Comparison of ENCODE assay signal across 1 cellular context in genomic region chr16:87132361-87133014, GRCh38.
TF ChIP-seq lines count a peak whose summit lies in the region.

No MANE protein-coding gene starts in this region.

TF ChIP-seq in WTC11, 78 proteins besides CTCF, POLR2A, EP300 and RAD21 (continued from another document):
- TF ChIP-seq ZNF532 (CRISPR knock-in tag; IDR thresholded peaks at IDR 0.05; ENCODE audit: borderline replicate concordance) (no peak), NFE2L1 (CRISPR knock-in tag; IDR thresholded peaks at IDR 0.05) (no peak), SMAD4 (CRISPR knock-in tag; IDR thresholded peaks at IDR 0.05) (no peak), OVOL2 (CRISPR knock-in tag; IDR thresholded peaks at IDR 0.05; ENCODE audit: borderline replicate concordance) (no peak), SMAD3 (CRISPR knock-in tag; IDR thresholded peaks at IDR 0.05; ENCODE audit: borderline replicate concordance) (no peak), SOX15 (CRISPR knock-in tag; IDR thresholded peaks at IDR 0.05) (no peak), ZNF512 (CRISPR knock-in tag; IDR thresholded peaks at IDR 0.05; ENCODE audit: borderline replicate concordance) (no peak), HMGA2 (CRISPR knock-in tag; IDR thresholded peaks at IDR 0.05) (no peak)
